In the genomic region with DNA sequence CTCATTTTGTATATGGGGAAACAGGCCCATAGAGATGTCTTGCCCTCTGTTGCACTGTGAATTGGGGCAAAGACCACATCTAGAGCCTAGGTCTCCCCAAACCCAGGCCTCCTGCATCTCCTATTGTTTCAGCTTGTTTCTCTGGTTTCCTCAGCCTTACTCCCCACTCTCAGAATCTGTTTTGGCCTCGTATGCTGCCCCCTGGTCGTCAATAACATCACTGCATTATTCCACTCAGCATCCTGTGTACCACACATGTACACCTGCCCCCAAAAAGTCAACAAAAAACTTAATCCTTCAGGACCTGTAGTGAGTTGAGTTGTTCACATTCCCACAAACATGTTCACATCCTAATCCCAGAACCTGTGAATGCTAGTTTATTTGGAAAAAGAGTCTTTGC, we compare ENCODE assay signal across 8 cellular contexts.
A peak's percentile ranks its signal among the peaks of the same experiment; 100 is the strongest.
DNase-seq lines count a peak whose midpoint lies in the region; ATAC-seq and TF ChIP-seq lines count a peak whose summit lies in the region.

No MANE protein-coding gene starts in this region.

- no peak overlapping the region for H3K4me3 ChIP-seq in colonic mucosa

- H3K27ac ChIP-seq in colonic mucosa = no peak overlapping the region

- H3K27me3 ChIP-seq in colonic mucosa = no peaks in the 10 kb centered on the region

- no peaks in the 10 kb centered on the region for H3K9me3 ChIP-seq in colonic mucosa

- intact Hi-C loops in colonic mucosa (cut with DNase I) = loop anchor here (5.0 kb wide), 1 partner anchor 98 kb away; no protein-coding TSS in a partner anchor
- intact Hi-C loops in activated T-helper 2 cell treated with anti-CD3 and anti-CD28 coated beads, Interferon-gamma antibody, Interleukin-2, Interleukin-4, amounts not matched to agents 10 μg/mL and 5 μg/mL and 100 μg/mL, durations not matched to agents 14 hours and 24 hours and 36 hours (cut with micrococcal nuclease) = no loop called here

- peak; percentile 49 for DNase-seq in GM03348 (ENCODE audit: low spot score)
- DNase-seq in HT1080 (ENCODE audit: low read depth) = peak; percentile 47
- no peak for DNase-seq in colonic mucosa
- DNase-seq in non-pigmented ciliary epithelial cell (ENCODE audit: low read depth) = peak; percentile 1
- no peak for DNase-seq in GM10248 (ENCODE audit: extremely low spot score)
- DNase-seq in activated CD4-positive, alpha-beta T cell treated with anti-CD3 and anti-CD28 coated beads, Interleukin-2, amount 50 U/mL, for 48 hours = no peak
- DNase-seq in activated T-helper 2 cell treated with anti-CD3 and anti-CD28 coated beads, Interferon-gamma antibody, Interleukin-2, Interleukin-4, amounts not matched to agents 10 μg/mL and 5 μg/mL and 100 μg/mL, durations not matched to agents 14 hours and 24 hours and 36 hours (ENCODE audit: low spot score) = no peak

- TF ChIP-seq CTCF in colonic mucosa (IDR thresholded peaks at IDR 0.05) (peak; percentile 26), GM10248 (IDR thresholded peaks at IDR 0.05; ENCODE audit: control extremely low read depth, extremely low read depth, low read depth, missing control alignments) (no peak)

- no peaks in the 10 kb centered on the region for H3K9me3 Mint-ChIP-seq in activated T-helper 2 cell treated with anti-CD3 and anti-CD28 coated beads, Interferon-gamma antibody, Interleukin-2, Interleukin-4, amounts not matched to agents 10 μg/mL and 5 μg/mL and 100 μg/mL, durations not matched to agents 14 hours and 24 hours and 36 hours

- H3K9ac ChIP-seq in colonic mucosa (ENCODE audit: low read depth in 2 of 2, low read length in 2 of 2) = no peak overlapping the region

- H3K36me3 Mint-ChIP-seq in activated T-helper 2 cell treated with anti-CD3 and anti-CD28 coated beads, Interferon-gamma antibody, Interleukin-2, Interleukin-4, amounts not matched to agents 10 μg/mL and 5 μg/mL and 100 μg/mL, durations not matched to agents 14 hours and 24 hours and 36 hours (ENCODE audit: low read depth) = no peaks in the 10 kb centered on the region

- H3K36me3 ChIP-seq in colonic mucosa = no peaks in the 10 kb centered on the region

- CTCF ChIA-PET in GM10248 (lab: Yijun Ruan, JAX) = interaction anchor here (0.9 to 5.0 kb wide), 5 partner anchors 12 to 31 kb away, joined by 3 to 26 read pairs (median 3); no protein-coding TSS in a partner anchor

- no peaks in the 10 kb centered on the region for H3K27me3 Mint-ChIP-seq in activated T-helper 2 cell treated with anti-CD3 and anti-CD28 coated beads, Interferon-gamma antibody, Interleukin-2, Interleukin-4, amounts not matched to agents 10 μg/mL and 5 μg/mL and 100 μg/mL, durations not matched to agents 14 hours and 24 hours and 36 hours (ENCODE audit: low read depth)

- no peaks in the 10 kb centered on the region for H3K4me1 ChIP-seq in colonic mucosa

- H3K27ac Mint-ChIP-seq in activated T-helper 2 cell treated with anti-CD3 and anti-CD28 coated beads, Interferon-gamma antibody, Interleukin-2, Interleukin-4, amounts not matched to agents 10 μg/mL and 5 μg/mL and 100 μg/mL, durations not matched to agents 14 hours and 24 hours and 36 hours = no peak overlapping the region

- no peak for ATAC-seq in HG03025 (IDR thresholded peaks at IDR 0.05; ENCODE audit: low FRiP score, unreplicated experiment)

- POLR2A ChIA-PET in GM10248 (lab: Yijun Ruan, JAX) = no interaction called here

- H3K4me3 Mint-ChIP-seq in activated T-helper 2 cell treated with anti-CD3 and anti-CD28 coated beads, Interferon-gamma antibody, Interleukin-2, Interleukin-4, amounts not matched to agents 10 μg/mL and 5 μg/mL and 100 μg/mL, durations not matched to agents 14 hours and 24 hours and 36 hours (ENCODE audit: low read depth) = no peak overlapping the region

- H3K4me1 Mint-ChIP-seq in activated T-helper 2 cell treated with anti-CD3 and anti-CD28 coated beads, Interferon-gamma antibody, Interleukin-2, Interleukin-4, amounts not matched to agents 10 μg/mL and 5 μg/mL and 100 μg/mL, durations not matched to agents 14 hours and 24 hours and 36 hours (ENCODE audit: low read depth) = no peaks in the 10 kb centered on the region

Comparison
In these comparisons a context has a peak if more than half of its experiments do, and no peak if none do; other contexts are left out.
1. DNase-seq: peak in GM03348 (single experiment), HT1080 (single experiment) and non-pigmented ciliary epithelial cell (single experiment); none in colonic mucosa (single experiment), GM10248 (single experiment), activated CD4-positive, alpha-beta T cell treated with anti-CD3 and anti-CD28 coated beads, Interleukin-2, amount 50 U/mL, for 48 hours (0 of 2) and activated T-helper 2 cell treated with anti-CD3 and anti-CD28 coated beads, Interferon-gamma antibody, Interleukin-2, Interleukin-4, amounts not matched to agents 10 μg/mL and 5 μg/mL and 100 μg/mL, durations not matched to agents 14 hours and 24 hours and 36 hours (single experiment).